In the genomic region with DNA sequence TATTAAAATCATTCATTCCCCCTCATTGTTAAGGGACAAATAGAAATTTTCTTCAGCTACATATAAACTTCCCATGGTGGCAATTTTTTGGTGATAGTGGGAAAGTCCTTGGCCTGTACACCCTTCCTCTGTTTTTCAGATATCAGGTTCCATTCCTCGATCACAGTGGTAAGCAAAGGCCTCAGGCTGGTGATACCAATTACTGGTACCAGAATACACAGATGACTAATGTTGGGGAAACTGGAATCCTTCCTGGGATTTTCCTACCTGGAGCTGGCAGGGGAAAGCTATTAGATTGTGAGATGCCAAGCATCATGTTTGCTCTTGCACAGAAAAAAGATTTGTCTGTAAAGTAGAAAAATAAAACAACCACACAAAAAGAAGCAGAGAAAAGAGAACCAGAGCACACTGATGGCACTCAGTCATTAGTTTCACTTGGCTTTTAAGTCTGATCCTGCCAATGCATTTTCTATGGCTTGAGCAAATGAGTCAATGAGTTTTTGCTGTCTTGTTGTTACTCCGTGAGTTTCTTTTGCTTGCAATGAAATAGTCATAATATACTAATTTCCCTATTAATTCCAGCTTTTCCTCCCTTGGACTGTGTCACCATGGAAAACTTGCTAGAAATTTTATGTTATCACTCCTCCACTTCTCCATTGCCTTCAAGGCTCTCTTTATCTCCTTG, we compare ENCODE assay signal across 12 cellular contexts.
"Had no signal": no experiment of that assay in that cellular context is flagged by ENCODE, and none has a peak within 500 bp of the region (broad histone marks: within the 10 kb centered on the region; RNA-seq: fewer than 3 reads in every experiment).

No MANE protein-coding gene starts in this region.

- H3K4me3 ChIP-seq: left ventricle myocardium inferior, ovary, upper lobe of left lung had no signal

- H3K36me3 ChIP-seq: left ventricle myocardium inferior, ovary, upper lobe of left lung, WERI-Rb-1 had no signal

- H3K4me1 ChIP-seq: left ventricle myocardium inferior, upper lobe of left lung had no signal

- H3K27ac ChIP-seq: left ventricle myocardium inferior, ovary, upper lobe of left lung, WERI-Rb-1 had no signal

- H3K27me3 ChIP-seq: ovary, upper lobe of left lung had no signal

- ATAC-seq: activated CD8-positive, alpha-beta T cell treated with anti-CD3 and anti-CD28 coated beads for 36 hours; activated T-cell treated with anti-CD3 and anti-CD28 coated beads, Interleukin-2, amount 50 U/mL, for 72 hours had no signal

- DNase-seq: activated CD4-positive, alpha-beta T cell treated with anti-CD3 and anti-CD28 coated beads for 4 hours; activated CD8-positive, alpha-beta memory T cell treated with anti-CD3 and anti-CD28 coated beads, Interleukin-2, amount 50 U/mL, for 4 hours; activated CD8-positive, alpha-beta T cell treated with anti-CD3 and anti-CD28 coated beads for 36 hours; activated naive CD8-positive, alpha-beta T cell treated with anti-CD3 and anti-CD28 coated beads, Interleukin-2, amount 10 ng/mL, durations not matched to agents 7 days and 5 days; activated T-cell treated with anti-CD3 and anti-CD28 coated beads, Interleukin-2, amount 50 U/mL, for 72 hours; anterior cingulate cortex; islet precursor cell; left ventricle myocardium inferior; ovary; stimulated activated CD4-positive, alpha-beta T cell treated with anti-CD3 and anti-CD28 coated beads, Interleukin-2, amount 100 ng/mL, for 48 hours; WERI-Rb-1 had no signal

- H3K9me3 ChIP-seq: left ventricle myocardium inferior, ovary, upper lobe of left lung had no signal
